ENCODE assay signal across 23 cellular contexts in genomic region chr12:130945793-130946492, GRCh38. TPM values are rescaled to one million over a fixed set of nuclear protein-coding genes. Genes with fewer than 3 reads are reported as not detected.
DNase-seq lines count a peak whose midpoint lies in the region; ATAC-seq and TF ChIP-seq lines count a peak whose summit lies in the region.
"Had no signal": no experiment of that assay in that cellular context is flagged by ENCODE, and none has a peak within 500 bp of the region (broad histone marks: within the 10 kb centered on the region; RNA-seq: fewer than 3 reads in every experiment).

No MANE protein-coding gene starts in this region.

- peaks cover 14% of the 10 kb centered on the region for H3K4me1 Mint-ChIP-seq in MCF 10A (ENCODE audit: insufficient read depth, unreplicated experiment)
- H3K4me1 Mint-ChIP-seq: activated naive CD4-positive, alpha-beta T cell treated with anti-CD3 and anti-CD28 coated beads, Interleukin-2, amount 50 U/mL, for 24 hours had no signal

- peak overlapping the region; percentile 3 for H3K4me3 Mint-ChIP-seq in MCF 10A (ENCODE audit: unreplicated experiment)
- H3K4me3 Mint-ChIP-seq: activated naive CD4-positive, alpha-beta T cell treated with anti-CD3 and anti-CD28 coated beads, Interleukin-2, amount 50 U/mL, for 24 hours; activated T-cell treated with anti-CD3 and anti-CD28 coated beads, Interleukin-2, amount 50 U/mL, for 4 hours; brain; CD14-positive monocyte had no signal

- CTCF ChIA-PET in MCF 10A (lab: Yijun Ruan, JAX): no interaction called here

- BruUV-seq in MCF 10A (replicated peaks; lab: Mats Ljungman, UMichigan): no TSS peak

- ATAC-seq in gastroesophageal sphincter: peak; percentile 70
- ATAC-seq: activated T-cell treated with anti-CD3 and anti-CD28 coated beads, Interleukin-2, amount 50 U/mL, for 4 hours; HCT116; left colon had no signal

- H3K36me3 Mint-ChIP-seq in MCF 10A (ENCODE audit: insufficient read depth, unreplicated experiment): no peaks in the 10 kb centered on the region
- H3K36me3 Mint-ChIP-seq: brain, CD14-positive monocyte had no signal

- TF ChIP-seq EP300 in gastroesophageal sphincter (IDR thresholded peaks at IDR 0.05): no peak

- H3K4me3 ChIP-seq in breast epithelium (no peak overlapping the region), gastroesophageal sphincter (no peak overlapping the region), muscle layer of duodenum (ENCODE audit: low read depth in 1 of 2, low read length in 2 of 2) (peak overlapping the region; percentile 6 to 33), vagina (no peak overlapping the region)
- H3K4me3 ChIP-seq: ovary, smooth muscle cell had no signal

- 25 to 32% methylated on average over 4 of the region's 7 CpGs for WGBS in gastroesophageal sphincter (ENCODE audit: low coverage in 1 of 2), 2 donors

- H3K4me1 ChIP-seq in breast epithelium: no peaks in the 10 kb centered on the region
- peaks cover 0 to 15% (median 0%) of the 10 kb centered on the region in 3 donors for H3K4me1 ChIP-seq in gastroesophageal sphincter
- H3K4me1 ChIP-seq in muscle layer of duodenum (ENCODE audit: control insufficient read depth in 1 of 2, insufficient read depth in 2 of 2, low read length in 2 of 2): peaks cover 6% of the 10 kb centered on the region in 2 donors
- peaks cover 10% of the 10 kb centered on the region for H3K4me1 ChIP-seq in vagina

- peaks cover 0 to 14% of the 10 kb centered on the region in 2 donors for H3K27me3 ChIP-seq in breast epithelium
- no peaks in the 10 kb centered on the region for H3K27me3 ChIP-seq in gastroesophageal sphincter
- no peaks in the 10 kb centered on the region for H3K27me3 ChIP-seq in muscle layer of duodenum (ENCODE audit: low read depth, low read length)
- H3K27me3 ChIP-seq in vagina: no peaks in the 10 kb centered on the region
- H3K27me3 ChIP-seq: ovary had no signal

- H3K27ac ChIP-seq in breast epithelium (peak overlapping the region in 1 of 2 donors; percentile 61), gastroesophageal sphincter (peak overlapping the region in 3 of 4 donors; percentile 59 to 72 (median 61)), muscle layer of duodenum (ENCODE audit: low read length) (no peak overlapping the region), vagina (peak overlapping the region; percentile 77)
- H3K27ac ChIP-seq: 22Rv1 had no signal

- intact Hi-C loops in MCF 10A (cut with micrococcal nuclease) (no loop called here), breast epithelium (cut with DNase I; ENCODE audit: low total_unique reads) (no loop called here), vagina (cut with DNase I) (no loop called here)

- H3K36me3 ChIP-seq in breast epithelium (no peaks in the 10 kb centered on the region), gastroesophageal sphincter (no peaks in the 10 kb centered on the region), muscle layer of duodenum (ENCODE audit: control insufficient read depth in 1 of 2, insufficient read depth in 2 of 2, low read length in 2 of 2) (no peaks in the 10 kb centered on the region), vagina (no peaks in the 10 kb centered on the region)
- H3K36me3 ChIP-seq: ovary had no signal

- no peaks in the 10 kb centered on the region for H3K9me3 ChIP-seq in breast epithelium
- H3K9me3 ChIP-seq in gastroesophageal sphincter: peaks cover 0 to 20% (median 0%) of the 10 kb centered on the region in 3 donors
- H3K9me3 ChIP-seq in muscle layer of duodenum (ENCODE audit: control insufficient read depth in 1 of 2, low read length in 2 of 2): peaks cover 0 to 4% of the 10 kb centered on the region in 2 donors
- no peaks in the 10 kb centered on the region for H3K9me3 ChIP-seq in vagina
- H3K9me3 ChIP-seq: ovary had no signal

- DNase-seq in MCF 10A (ENCODE audit: unreplicated experiment) (no peak), breast epithelium (ENCODE audit: low spot score in 2 of 2) (no peak), vagina (ENCODE audit: extremely low spot score in 2 of 2) (peak in 1 of 2 donors; percentile 87), foreskin melanocyte (no peak), GM20000 (ENCODE audit: low spot score) (no peak)
- DNase-seq in activated CD4-positive, CD25-positive, alpha-beta regulatory T cell (lab: John Stamatoyannopoulos, UW): no peak
- DNase-seq: activated CD4-positive, alpha-beta T cell treated with anti-CD3 and anti-CD28 coated beads, Interleukin-2, amount 50 U/mL, for 48 hours; activated T-cell treated with anti-CD3 and anti-CD28 coated beads, Interleukin-2, amount 50 U/mL, for 4 hours; DMS53; left colon; NCI-H1436 treated with DMSO at 0.1 percent for 48 hours; NCI-H345 had no signal

- H3K9me3 Mint-ChIP-seq in MCF 10A (ENCODE audit: unreplicated experiment): peaks cover 11% of the 10 kb centered on the region

- H3K27me3 Mint-ChIP-seq in MCF 10A (ENCODE audit: insufficient read depth, unreplicated experiment): peaks cover 43% of the 10 kb centered on the region

- TF ChIP-seq POLR2A in breast epithelium (IDR thresholded peaks at IDR 0.05): no peak
- no peak for TF ChIP-seq POLR2A in gastroesophageal sphincter (IDR thresholded peaks at IDR 0.05)
- no peak for TF ChIP-seq POLR2A in vagina (IDR thresholded peaks at IDR 0.05)

- H3K27ac Mint-ChIP-seq in MCF 10A (ENCODE audit: low read depth, unreplicated experiment): peak overlapping the region; percentile 8
- H3K27ac Mint-ChIP-seq: activated naive CD4-positive, alpha-beta T cell treated with anti-CD3 and anti-CD28 coated beads, Interleukin-2, amount 50 U/mL, for 24 hours; brain; CD14-positive monocyte had no signal

- POLR2A ChIA-PET in MCF 10A (lab: Yijun Ruan, JAX): interaction anchor here (1.2 kb wide), 1 partner anchor 19 kb away, joined by 3 read pairs; no protein-coding TSS in a partner anchor

- no peak for TF ChIP-seq CTCF in MCF 10A (IDR thresholded peaks at IDR 0.05; ENCODE audit: unreplicated experiment)
- TF ChIP-seq CTCF in breast epithelium (IDR thresholded peaks at IDR 0.05): no peak
- TF ChIP-seq CTCF in gastroesophageal sphincter (IDR thresholded peaks at IDR 0.05): no peak
- no peak for TF ChIP-seq CTCF in vagina (IDR thresholded peaks at IDR 0.05)
- TF ChIP-seq CTCF in GM20000 (IDR thresholded peaks at IDR 0.05; ENCODE audit: extremely low read depth, missing control alignments): no peak

RNA-seq across cellular contexts. Expression of gene ADGRD1, which starts 7.8 kb away (rescaled TPM):
- total RNA-seq in MCF 10A (2022): 0.68 and 1.3 TPM in 2 replicates
- total RNA-seq in breast epithelium: 10 to 100 TPM; 11.6 to 47.5 (median 18.7) TPM
- 10 to 100 TPM; 19.1 to 43.4 (median 31.3) TPM for total RNA-seq in gastroesophageal sphincter
- 35.8 TPM for total RNA-seq in vagina
- total RNA-seq: HT1080, RPMI7951, smooth muscle cell had no signal

Comparison
In these comparisons a context has a peak if more than half of its experiments do, and no peak if none do; other contexts are left out.
1. H3K4me3 ChIP-seq: peak in muscle layer of duodenum (2 of 2); none in breast epithelium (0 of 3), gastroesophageal sphincter (0 of 2) and vagina (0 of 2).